ENCODE assay signal across 22 cellular contexts in genomic region chr12:82810568-82810967, GRCh38.
"Had no signal": no experiment of that assay in that cellular context is flagged by ENCODE, and none has a peak within 500 bp of the region (broad histone marks: within the 10 kb centered on the region; RNA-seq: fewer than 3 reads in every experiment).

No MANE protein-coding gene starts in this region.

- ATAC-seq: Panc1, PC-3, SK-N-SH treated with all-trans-retinoic acid at 6 μM for 48 hours had no signal

- H3K36me3 ChIP-seq: MG63 had no signal

- FAIRE-seq: HTR-8/SVneo had no signal

- H3K27ac ChIP-seq: HL-60, RWPE1 had no signal

- H3K4me3 ChIP-seq: MG63 had no signal

- H3K27me3 ChIP-seq: MG63 had no signal

- DNase-seq: Karpas-422, KBM-7, MG63, NCI-H1092, NCI-H1105 treated with DMSO at 0.1 percent for 48 hours, NCI-H1417 treated with DMSO at 0.1 percent for 48 hours, NCI-H146, NCI-H1694 treated with DMSO at 0.1 percent for 48 hours, NCI-H1930, NCI-H2081, NCI-H2107, NCI-H2227 treated with DMSO at 0.1 percent for 48 hours, NCI-H510A, NCI-H524 treated with DMSO at 0.1 percent for 48 hours, PC-3, SHP77, T-helper 1 cell had no signal

- H3K9me3 ChIP-seq: MG63 had no signal
